In genomic region chr2:21461754-21462153, GRCh38 we compare ENCODE assay signal across 25 cellular contexts.
"Had no signal": no experiment of that assay in that cellular context is flagged by ENCODE, and none has a peak within 500 bp of the region (broad histone marks: within the 10 kb centered on the region; RNA-seq: fewer than 3 reads in every experiment).

No MANE protein-coding gene starts in this region.

- H3K4me1 Mint-ChIP-seq: activated CD4-positive, alpha-beta T cell treated with anti-CD3 and anti-CD28 coated beads, Interleukin-2, amount 10 ng/mL, durations not matched to agents 24 days and 14 days; activated CD8-positive, alpha-beta memory T cell treated with anti-CD3 and anti-CD28 coated beads, Interleukin-2, amount 10 ng/mL, durations not matched to agents 7 days and 5 days; brain had no signal

- H3K9me3 Mint-ChIP-seq: T-helper 1 cell treated with Interleukin-12 subunit alpha and Interleukin-12 subunit beta and Interleukin-4 antibody, amounts not matched to agents 30 μg/mL and 1 μg/mL, for 36 hours had no signal

- H3K27me3 ChIP-seq: cardiac muscle cell had no signal

- H3K27ac ChIP-seq: cardiac muscle cell, PC-9 had no signal

- H3K27me3 Mint-ChIP-seq: activated CD4-positive, alpha-beta T cell treated with anti-CD3 and anti-CD28 coated beads, Interleukin-2, amount 10 ng/mL, durations not matched to agents 24 days and 14 days; activated CD8-positive, alpha-beta memory T cell treated with anti-CD3 and anti-CD28 coated beads, Interleukin-2, amount 10 ng/mL, durations not matched to agents 7 days and 5 days; activated naive CD8-positive, alpha-beta T cell; activated T-cell treated with anti-CD3 and anti-CD28 coated beads, Interleukin-2, amount 50 U/mL, for 24 hours; brain; dendritic cell treated with granulocyte-macrophage colony-stimulating factor and Interleukin-4, amounts not matched to agents 40 ng/mL and 50 ng/mL, for 4 days had no signal

- H3K4me2 ChIP-seq: PC-9 had no signal

- ATAC-seq: activated CD8-positive, alpha-beta memory T cell treated with anti-CD3 and anti-CD28 coated beads, Interleukin-2, amount 10 ng/mL, durations not matched to agents 7 days and 5 days; WTC11 had no signal

- H3K36me3 Mint-ChIP-seq: activated CD8-positive, alpha-beta memory T cell treated with anti-CD3 and anti-CD28 coated beads, Interleukin-2, amount 10 ng/mL, durations not matched to agents 7 days and 5 days; activated naive CD8-positive, alpha-beta T cell; brain had no signal

- H3K4me3 ChIP-seq: cardiac muscle cell, PC-9 had no signal

- DNase-seq: activated CD4-positive, alpha-beta T cell treated with anti-CD3 and anti-CD28 coated beads for 1 hour; activated CD4-positive, alpha-beta T cell treated with anti-CD3 and anti-CD28 coated beads, Interleukin-2, amount 10 ng/mL, durations not matched to agents 24 days and 14 days; activated CD4-positive, alpha-beta T cell treated with anti-CD3 and anti-CD28 coated beads, Interleukin-2, amount 50 U/mL, for 48 hours; activated CD8-positive, alpha-beta memory T cell treated with anti-CD3 and anti-CD28 coated beads, Interleukin-2, amount 10 ng/mL, durations not matched to agents 7 days and 5 days; activated gamma-delta T cell; activated naive CD4-positive, alpha-beta T cell treated with anti-CD3 and anti-CD28 coated beads for 36 hours; activated T-cell treated with anti-CD3 and anti-CD28 coated beads, Interleukin-2, amount 50 U/mL, for 24 hours; amygdala; NCI-H1092; NCI-H1417; NCI-H1930; NCI-H2171; NCI-H2227 treated with DMSO at 0.1 percent for 48 hours; NCI-H446 treated with DMSO at 0.1 percent for 48 hours; NCI-H524 treated with DMSO at 0.1 percent for 48 hours; NCI-H774; PC-9; SHP77 treated with DMSO at 0.1 percent for 48 hours had no signal

- H2AFZ ChIP-seq: PC-9 had no signal

- H3K27ac Mint-ChIP-seq: activated CD4-positive, alpha-beta T cell treated with anti-CD3 and anti-CD28 coated beads, Interleukin-2, amount 10 ng/mL, durations not matched to agents 24 days and 14 days; activated CD8-positive, alpha-beta memory T cell treated with anti-CD3 and anti-CD28 coated beads, Interleukin-2, amount 10 ng/mL, durations not matched to agents 7 days and 5 days; activated naive CD4-positive, alpha-beta T cell treated with anti-CD3 and anti-CD28 coated beads for 36 hours; activated naive CD8-positive, alpha-beta T cell; activated T-cell treated with anti-CD3 and anti-CD28 coated beads, Interleukin-2, amount 50 U/mL, for 24 hours; activated T-helper 1 cell treated with anti-CD3 and anti-CD28 coated beads, Interleukin-12 subunit alpha, Interleukin-12 subunit beta, Interleukin-2, Interleukin-4 antibody, amounts not matched to agents 30 ng/mL and 10 ng/mL and 1 ng/mL, durations not matched to agents 14 hours and 24 hours and 36 hours; brain; dendritic cell treated with granulocyte-macrophage colony-stimulating factor and Interleukin-4, amounts not matched to agents 40 ng/mL and 50 ng/mL, for 4 days; T-helper 1 cell treated with Interleukin-12 subunit alpha and Interleukin-12 subunit beta and Interleukin-4 antibody, amounts not matched to agents 30 μg/mL and 1 μg/mL, for 36 hours; WTC11 had no signal

- H3K36me3 ChIP-seq: cardiac muscle cell had no signal

- H3K4me3 Mint-ChIP-seq: activated CD4-positive, alpha-beta T cell treated with anti-CD3 and anti-CD28 coated beads, Interleukin-2, amount 10 ng/mL, durations not matched to agents 24 days and 14 days; activated CD8-positive, alpha-beta memory T cell treated with anti-CD3 and anti-CD28 coated beads, Interleukin-2, amount 10 ng/mL, durations not matched to agents 7 days and 5 days; activated naive CD4-positive, alpha-beta T cell treated with anti-CD3 and anti-CD28 coated beads for 36 hours; activated naive CD8-positive, alpha-beta T cell; activated T-cell treated with anti-CD3 and anti-CD28 coated beads, Interleukin-2, amount 50 U/mL, for 24 hours; activated T-helper 1 cell treated with anti-CD3 and anti-CD28 coated beads, Interleukin-12 subunit alpha, Interleukin-12 subunit beta, Interleukin-2, Interleukin-4 antibody, amounts not matched to agents 30 ng/mL and 10 ng/mL and 1 ng/mL, durations not matched to agents 14 hours and 24 hours and 36 hours; brain; dendritic cell treated with granulocyte-macrophage colony-stimulating factor and Interleukin-4, amounts not matched to agents 40 ng/mL and 50 ng/mL, for 4 days; T-helper 1 cell treated with Interleukin-12 subunit alpha and Interleukin-12 subunit beta and Interleukin-4 antibody, amounts not matched to agents 30 μg/mL and 1 μg/mL, for 36 hours; WTC11 had no signal
